In the genomic region with DNA sequence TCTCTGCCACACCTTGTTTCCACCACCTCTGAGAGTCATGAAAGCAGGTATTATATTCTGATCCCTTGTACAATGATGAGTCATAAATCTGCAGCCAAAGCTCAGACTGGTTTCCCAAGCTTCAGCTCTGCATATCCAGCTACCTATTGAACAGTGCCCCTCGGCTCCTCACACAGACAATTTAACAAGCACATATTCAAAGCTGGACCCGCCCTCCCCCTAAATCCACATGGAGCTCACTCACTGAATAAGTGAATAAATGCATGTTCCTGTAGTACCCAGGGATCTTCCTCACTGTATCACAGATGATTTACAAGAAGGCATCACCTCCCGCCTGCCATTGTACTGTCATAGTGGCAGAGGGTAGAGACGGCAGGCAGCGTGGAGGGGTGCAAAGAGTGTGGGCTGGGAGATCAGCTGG, we compare ENCODE assay signal across 20 cellular contexts.
DNase-seq lines count a peak whose midpoint lies in the region; ATAC-seq, FAIRE-seq and TF ChIP-seq lines count a peak whose summit lies in the region.
"Had no signal": no experiment of that assay in that cellular context is flagged by ENCODE, and none has a peak within 500 bp of the region (broad histone marks: within the 10 kb centered on the region; RNA-seq: fewer than 3 reads in every experiment).

No MANE protein-coding gene starts in this region.

- DNase-seq in DMS53 (lab: John Stamatoyannopoulos, UW): peak; percentile 4
- no peak for DNase-seq in DMS53 treated with DMSO at 0.1 percent for 48 hours (lab: John Stamatoyannopoulos, UW; ENCODE audit: unreplicated experiment)
- DNase-seq in body of pancreas: peak in 1 of 4 donors; percentile 25
- DNase-seq in HepG2 (ENCODE audit: low spot score): no peak
- peak; percentile 46 for DNase-seq in urothelium cell line (ENCODE audit: low spot score)
- DNase-seq in NCI-H510A treated with DMSO at 0.1 percent for 48 hours (lab: John Stamatoyannopoulos, UW): no peak
- DNase-seq in spleen: no peak
- DNase-seq: DMS 273 treated with DMSO at 0.1 percent for 48 hours; H9; Kasumi-1; NCI-H1436; NCI-H2029 treated with DMSO at 0.1 percent for 48 hours; NCI-H524 treated with DMSO at 0.1 percent for 48 hours; NK-92 treated with Interleukin-12 subunit alpha and Interleukin-12 subunit beta, amount 100 ng/mL, for 24 hours; OCI-M1 had no signal

- no peaks in the 10 kb centered on the region for H3K27me3 ChIP-seq in body of pancreas
- H3K27me3 ChIP-seq in HepG2 (ENCODE audit: control insufficient read depth in 1 of 2, insufficient read depth in 2 of 2, low read length in 2 of 2): peaks cover 0 to 20% of the 10 kb centered on the region in 2 experiments; a peak in 1 of 5 replicates
- H3K27me3 ChIP-seq in spleen (replicated peaks in 1 of 7): peaks cover 0 to 5% (median 0%) of the 10 kb centered on the region in 7 donors
- H3K27me3 ChIP-seq: BLaER1 had no signal

- TF ChIP-seq POLR2A in body of pancreas (IDR thresholded peaks at IDR 0.05) (no peak), HepG2 (IDR thresholded peaks at IDR 0.05; ENCODE audit: insufficient read depth in 1 of 2, low read depth in 2 of 2, low read length in 2 of 2) (no peak), spleen (IDR thresholded peaks at IDR 0.05) (no peak)

- no peaks in the 10 kb centered on the region for H3K79me2 ChIP-seq in HepG2 (ENCODE audit: insufficient read depth, low read length)

- H4K20me1 ChIP-seq in HepG2 (ENCODE audit: insufficient read depth, low read length): no peaks in the 10 kb centered on the region
- H4K20me1 ChIP-seq: BLaER1 had no signal

- H3K4me1 ChIP-seq in body of pancreas (peaks cover 4% of the 10 kb centered on the region), HepG2 (ENCODE audit: insufficient read depth, low read length) (no peaks in the 10 kb centered on the region), spleen (no peaks in the 10 kb centered on the region)
- H3K4me1 ChIP-seq: BLaER1 had no signal

- TF ChIP-seq EP300 in HepG2 (IDR thresholded peaks at IDR 0.05; ENCODE audit: low read depth in 2 of 2, low read length in 2 of 2) (no peak), HepG2 (CRISPR knock-in tag; IDR thresholded peaks at IDR 0.05; ENCODE audit: borderline replicate concordance) (no peak)

- H3K4me3 ChIP-seq in body of pancreas (no peak overlapping the region), HepG2 (replicated peaks in 1 of 3; ENCODE audit: insufficient read depth in 1 of 3, low read depth in 2 of 3, low read length in 3 of 3) (no peak overlapping the region), spleen (no peak overlapping the region)
- H3K4me3 ChIP-seq: BLaER1, SK-N-MC had no signal

- intact Hi-C loops in body of pancreas (cut with DNase I) (no loop called here), HepG2 (cut with micrococcal nuclease; ENCODE audit: unreplicated experiment) (no loop called here), spleen (cut with DNase I; ENCODE audit: low total_unique reads) (no loop called here)

- no peak overlapping the region for H3K4me2 ChIP-seq in HepG2 (ENCODE audit: low read depth, low read length)
- H3K4me2 ChIP-seq: BLaER1 had no signal

- TF ChIP-seq RAD21 in HepG2 (CRISPR knock-in tag; IDR thresholded peaks at IDR 0.05): no peak

- BruUV-seq in HepG2 (replicated peaks; lab: Mats Ljungman, UMichigan): no TSS peak

- no peak overlapping the region for H3K9ac ChIP-seq in HepG2 (ENCODE audit: insufficient read depth, low read depth, low read length)
- H3K9ac ChIP-seq: BLaER1 had no signal

- H2AFZ ChIP-seq in HepG2 (ENCODE audit: low read length): no peak overlapping the region

- 54% methylated on average over 5 of the region's 5 CpGs for WGBS in body of pancreas, 2 donors
- WGBS in HepG2 (ENCODE audit: low lambda C conversion rate): 25% methylated on average over 5 of the region's 5 CpGs
- whole genome bisulfite sequencing in spleen, 5 donors: 66 to 83% (median 78%) methylated on average over 5 of the region's 5 CpGs

- TF ChIP-seq CTCF in body of pancreas (IDR thresholded peaks at IDR 0.05) (no peak), HepG2 (CRISPR knock-in tag; IDR thresholded peaks at IDR 0.05) (no peak), spleen (IDR thresholded peaks at IDR 0.05 in 8 of 11, conservative IDR thresholded peaks at IDR 0.05 in 3 of 11) (no peak)

- POLR2A ChIA-PET in HepG2 (lab: Yijun Ruan, JAX): no interaction called here

- H3K36me3 ChIP-seq in body of pancreas (replicated peaks in 1 of 2; ENCODE audit: insufficient read depth in 1 of 2, low read depth in 2 of 2) (no peaks in the 10 kb centered on the region), HepG2 (replicated peaks in 1 of 2; ENCODE audit: control insufficient read depth in 1 of 2, insufficient read depth in 2 of 2, low read length in 2 of 2) (no peaks in the 10 kb centered on the region), spleen (no peaks in the 10 kb centered on the region)
- H3K36me3 ChIP-seq: BLaER1 had no signal

- peak; percentile 81 for ATAC-seq in body of pancreas
- ATAC-seq in HepG2: no peak
- no peak for ATAC-seq in GM18519 (IDR thresholded peaks at IDR 0.05; ENCODE audit: low FRiP score, unreplicated experiment)

- H3K27ac ChIP-seq in body of pancreas (no peak overlapping the region), HepG2 (ENCODE audit: extremely low read length, insufficient read depth, low read length) (no peak overlapping the region), spleen (no peak overlapping the region)
- H3K27ac ChIP-seq: 22Rv1, BLaER1, SK-N-MC had no signal

- no peak for FAIRE-seq in HepG2 (lab: Jason Lieb, UNC)
- no peak for FAIRE-seq in urothelium cell line (lab: Jason Lieb, UNC)
- FAIRE-seq: GM19239 had no signal

- in situ Hi-C loops in HepG2 (cut with HindIII; ENCODE audit: extremely low pct_ligation_motif_present, low pct_unique_long_range_greater_than_20kb): no loop called here

- CTCF ChIA-PET in HepG2 (lab: Yijun Ruan, JAX; ENCODE audit: low intra/inter-chr PET ratio, low total read pairs): no interaction called here

- H3K9me3 ChIP-seq in body of pancreas (no peaks in the 10 kb centered on the region), HepG2 (ENCODE audit: low read length) (no peaks in the 10 kb centered on the region), spleen (no peaks in the 10 kb centered on the region)
- H3K9me3 ChIP-seq: BLaER1 had no signal

TF ChIP-seq in HepG2, 621 proteins besides CTCF, POLR2A, EP300 and RAD21:
- TF ChIP-seq FOSL2 (CRISPR knock-in tag; IDR thresholded peaks at IDR 0.05): 0 out of 2 replicates have a peak, but pooled peaks have one; percentile 13
- TF ChIP-seq ZNF672 (CRISPR knock-in tag; IDR thresholded peaks at IDR 0.05): no peak

Comparison
In these comparisons a context has a peak if more than half of its experiments do, and no peak if none do; other contexts are left out.
1. DNase-seq: peak in DMS53 (single experiment) and urothelium cell line (single experiment); none in DMS53 treated with DMSO at 0.1 percent for 48 hours (single experiment), HepG2 (single experiment), NCI-H510A treated with DMSO at 0.1 percent for 48 hours (single experiment) and spleen (single experiment).